Comparison of ENCODE assay signal across 20 cellular contexts in the genomic region with DNA sequence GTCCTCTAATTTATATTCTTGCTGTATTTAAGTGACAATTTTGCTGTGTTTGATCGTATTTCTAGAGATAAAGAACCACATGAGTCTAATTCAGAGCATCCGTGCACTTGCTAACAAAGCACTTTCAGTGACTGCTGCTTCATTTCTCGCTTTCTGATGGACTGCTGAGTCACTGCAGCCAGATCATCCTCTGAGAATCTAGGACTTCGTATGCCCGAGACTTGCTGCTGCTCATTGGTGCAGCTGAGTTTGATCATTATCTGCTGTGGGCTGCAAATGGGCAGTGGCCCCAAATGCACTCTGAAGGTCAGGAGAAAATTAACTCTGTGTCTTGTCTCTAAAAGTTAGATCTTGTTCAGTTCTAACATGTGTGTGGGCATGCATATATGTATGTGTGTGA.
DNase-seq lines count a peak whose midpoint lies in the region; ATAC-seq, FAIRE-seq and TF ChIP-seq lines count a peak whose summit lies in the region.
"Had no signal": no experiment of that assay in that cellular context is flagged by ENCODE, and none has a peak within 500 bp of the region (broad histone marks: within the 10 kb centered on the region; RNA-seq: fewer than 3 reads in every experiment).

No MANE protein-coding gene starts in this region.

- H3K9ac ChIP-seq in KMS-11 (peak overlapping the region; percentile 1; the same call in 1 of the 2 replicates), GM12878 (ENCODE audit: control insufficient read depth, insufficient read depth, low read length) (no peak overlapping the region)

- no peak for TF ChIP-seq POLR2A in GM12878 (IDR thresholded peaks at IDR 0.05; ENCODE audit: low read depth, low read length)

- peak overlapping the region; percentile 11; the same call in 1 of the 2 replicates for H3K4me2 ChIP-seq in KMS-11
- H3K4me2 ChIP-seq in GM12878 (ENCODE audit: control insufficient read depth, insufficient read depth) = 0 out of 2 replicates have a peak overlapping the region, but pooled peaks have one; percentile 13

- no TSS peak for BruUV-seq in GM12878 (replicated peaks; lab: Mats Ljungman, UMichigan)

- no peaks in the 10 kb centered on the region for H3K36me3 ChIP-seq in KMS-11 (ENCODE audit: insufficient read depth)
- H3K36me3 ChIP-seq in GM12878 (ENCODE audit: control insufficient read depth in 2 of 2, insufficient read depth in 2 of 2, low read length in 1 of 2) = no peaks in the 10 kb centered on the region
- H3K36me3 ChIP-seq: SJSA1 had no signal

- intact Hi-C loops in GM12878 (cut with micrococcal nuclease; ENCODE audit: unreplicated experiment) (no loop called here), left colon (cut with DNase I, micrococcal nuclease) (no loop called here)

- H4K20me1 ChIP-seq in KMS-11 (ENCODE audit: insufficient read depth) (no peaks in the 10 kb centered on the region), GM12878 (ENCODE audit: control insufficient read depth, insufficient read depth) (no peaks in the 10 kb centered on the region)

- H3K4me3 ChIP-seq in KMS-11 (IDR thresholded peaks at IDR 0.05; ENCODE audit: insufficient read depth, low read depth, low read length) (no peak overlapping the region), GM12878 (no peak overlapping the region)
- H3K4me3 ChIP-seq: SJSA1 had no signal

- H3K79me2 ChIP-seq in KMS-11 (ENCODE audit: insufficient read depth, low read depth) = no peaks in the 10 kb centered on the region
- H3K79me2 ChIP-seq in GM12878 (ENCODE audit: control insufficient read depth, insufficient read depth, low read length) = no peaks in the 10 kb centered on the region

- peak; percentile 24 for DNase-seq in Daoy (ENCODE audit: low read depth)
- no peak for DNase-seq in GM12878 (ENCODE audit: low read depth, low spot score)
- peak; percentile 24 for DNase-seq in myocyte (ENCODE audit: low read depth)
- DNase-seq in NCI-H2196 treated with DMSO at 0.1 percent for 48 hours (lab: John Stamatoyannopoulos, UW; ENCODE audit: unreplicated experiment) = no peak
- DNase-seq in NCI-H1694 treated with DMSO at 0.1 percent for 48 hours (lab: John Stamatoyannopoulos, UW) = no peak
- no peak for DNase-seq in left colon
- DNase-seq: activated CD8-positive, alpha-beta T cell treated with anti-CD3 and anti-CD28 coated beads, Interleukin-2, amount 10 ng/mL, durations not matched to agents 7 days and 5 days; activated naive CD4-positive, alpha-beta T cell treated with Interleukin-2 at 50 U/mL for 16 hours; natural killer cell; NCI-H1436 treated with DMSO at 0.1 percent for 48 hours; stimulated activated CD4-positive, alpha-beta T cell treated with anti-CD3 and anti-CD28 coated beads, Interleukin-4, amount 100 ng/mL, for 24 hours; stimulated activated naive B cell treated with anti-CD40 and anti-IgM and Interleukin-4, amounts not matched to agents 10 μg/mL and 1 μg/mL and 100 μg/mL, for 72 hours had no signal

- CTCF ChIA-PET in GM12878 (lab: Yijun Ruan, JAX) = no interaction called here

- no peak for ATAC-seq in GM12878
- no peak for ATAC-seq in HG03280 (IDR thresholded peaks at IDR 0.05; ENCODE audit: unreplicated experiment)
- no peak for ATAC-seq in left colon
- ATAC-seq: activated CD8-positive, alpha-beta T cell treated with anti-CD3 and anti-CD28 coated beads, Interleukin-2, amount 10 ng/mL, durations not matched to agents 7 days and 5 days; left lobe of liver; stimulated activated naive B cell treated with anti-CD40 and anti-IgM and Interleukin-4, amounts not matched to agents 10 μg/mL and 1 μg/mL and 100 μg/mL, for 72 hours had no signal

- SMC1A ChIA-PET in GM12878 (lab: Charles Lee; ENCODE audit: uncharacterized antibody, unreplicated experiment) = no interaction called here

- peak; percentile 23 for FAIRE-seq in GM12878 (lab: Jason Lieb, UNC)
- FAIRE-seq: bronchial epithelial cell, endometrium, G401.6, TTC549 had no signal

- H3K4me1 ChIP-seq in KMS-11 (ENCODE audit: low read depth, poor library complexity, severe bottlenecking) (peaks cover 21% of the 10 kb centered on the region), GM12878 (ENCODE audit: control insufficient read depth, insufficient read depth, low read length) (no peaks in the 10 kb centered on the region)
- H3K4me1 ChIP-seq: SJSA1 had no signal

- TF ChIP-seq CTCF in KMS-11 (conservative IDR thresholded peaks at IDR 0.05; ENCODE audit: low read depth, low read length) (no peak), GM12878 (IDR thresholded peaks at IDR 0.05 in 2 of 3, conservative IDR thresholded peaks at IDR 0.05 in 1 of 3; ENCODE audit: control insufficient read depth in 2 of 3, extremely low read depth in 1 of 3, insufficient read depth in 1 of 3, low read depth in 3 of 3, low read length in 3 of 3) (no peak)

- H3K27ac ChIP-seq in KMS-11 = peak overlapping the region; percentile 43; the same call in 1 of the 2 replicates
- H3K27ac ChIP-seq in GM12878 (ENCODE audit: control insufficient read depth, insufficient read depth) = no peak overlapping the region
- H3K27ac ChIP-seq: SJSA1 had no signal

- RAD21 ChIA-PET in GM12878 (lab: Charles Lee; ENCODE audit: unreplicated experiment) = no interaction called here

- in situ Hi-C loops in GM12878 (cut with MboI) = no loop called here

- no peak for TF ChIP-seq EP300 in GM12878 (IDR thresholded peaks at IDR 0.05; ENCODE audit: borderline replicate concordance in 1 of 2, control insufficient read depth in 1 of 2, low read depth in 2 of 2, low read length in 2 of 2)

- H2AFZ ChIP-seq in KMS-11 (ENCODE audit: low read depth) (peak overlapping the region; percentile 27), GM12878 (ENCODE audit: control insufficient read depth, low read depth, low read length) (peak overlapping the region; percentile 10; the same call in 1 of the 2 replicates)

- TF ChIP-seq RAD21 in GM12878 (IDR thresholded peaks at IDR 0.05; ENCODE audit: insufficient read depth, low read depth, low read length) = no peak

- no peaks in the 10 kb centered on the region; the same call in 1 of the 3 replicates for H3K9me3 ChIP-seq in GM12878 (replicated peaks; ENCODE audit: control insufficient read depth, insufficient read depth, low read length)
- H3K9me3 ChIP-seq: SJSA1 had no signal

- 11% methylated on average over 5 of the region's 5 CpGs for WGBS in GM12878 (ENCODE audit: insufficient coverage, insufficient replicate concordance, low lambda C conversion rate, missing lambda C conversion rate)

- POLR2A ChIA-PET in GM12878 (lab: Charles Lee) = no interaction called here

- H3K27me3 ChIP-seq in KMS-11 (ENCODE audit: insufficient read depth, low read depth) (no peaks in the 10 kb centered on the region), GM12878 (replicated peaks in 1 of 2; ENCODE audit: control insufficient read depth in 2 of 2, insufficient read depth in 2 of 2, low read length in 1 of 2) (no peaks in the 10 kb centered on the region)
- H3K27me3 ChIP-seq: SJSA1 had no signal

TF ChIP-seq in GM12878, 131 proteins besides CTCF, POLR2A, EP300 and RAD21 (continues in another document):
- no peak for TF ChIP-seq ZBED1 (IDR thresholded peaks at IDR 0.05; ENCODE audit: borderline replicate concordance)
- TF ChIP-seq RELB (IDR thresholded peaks at IDR 0.05; ENCODE audit: low read depth) = no peak
- TF ChIP-seq RB1 (IDR thresholded peaks at IDR 0.05; ENCODE audit: borderline replicate concordance) = no peak
- TF ChIP-seq, protein P1, sequence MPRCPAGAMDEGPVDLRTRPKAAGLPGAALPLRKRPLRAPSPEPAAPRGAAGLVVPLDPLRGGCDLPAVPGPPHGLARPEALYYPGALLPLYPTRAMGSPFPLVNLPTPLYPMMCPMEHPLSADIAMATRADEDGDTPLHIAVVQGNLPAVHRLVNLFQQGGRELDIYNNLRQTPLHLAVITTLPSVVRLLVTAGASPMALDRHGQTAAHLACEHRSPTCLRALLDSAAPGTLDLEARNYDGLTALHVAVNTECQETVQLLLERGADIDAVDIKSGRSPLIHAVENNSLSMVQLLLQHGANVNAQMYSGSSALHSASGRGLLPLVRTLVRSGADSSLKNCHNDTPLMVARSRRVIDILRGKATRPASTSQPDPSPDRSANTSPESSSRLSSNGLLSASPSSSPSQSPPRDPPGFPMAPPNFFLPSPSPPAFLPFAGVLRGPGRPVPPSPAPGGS (IDR thresholded peaks at IDR 0.05; ENCODE audit: borderline replicate concordance, insufficient read depth, low read depth, low read length, poor library complexity, severe bottlenecking) = no peak
- TF ChIP-seq ATF7 (IDR thresholded peaks at IDR 0.05; ENCODE audit: low read depth) = no peak
- TF ChIP-seq NKRF (conservative IDR thresholded peaks at IDR 0.05) = no peak
- TF ChIP-seq MYC (IDR thresholded peaks at IDR 0.05; ENCODE audit: insufficient read depth, insufficient read length, insufficient replicate concordance, low read length, severe bottlenecking) = no peak
- no peak for TF ChIP-seq ZNF24 (IDR thresholded peaks at IDR 0.05)
- no peak for TF ChIP-seq IKZF1 (conservative IDR thresholded peaks at IDR 0.05)
- TF ChIP-seq POLR2AphosphoS5 (IDR thresholded peaks at IDR 0.05; ENCODE audit: low read length) = no peak

Comparison
In these comparisons a context has a peak if more than half of its experiments do, and no peak if none do; other contexts are left out.
1. DNase-seq: peak in Daoy (single experiment) and myocyte (single experiment); none in GM12878 (single experiment), NCI-H2196 treated with DMSO at 0.1 percent for 48 hours (single experiment), NCI-H1694 treated with DMSO at 0.1 percent for 48 hours (single experiment) and left colon (0 of 2).